In genomic region chr5:96978812-96979449, GRCh38 we compare ENCODE assay signal across 19 cellular contexts. TPM values are rescaled to one million over a fixed set of nuclear protein-coding genes. Genes with fewer than 3 reads are reported as not detected.
DNase-seq lines count a peak whose midpoint lies in the region; ATAC-seq, FAIRE-seq and TF ChIP-seq lines count a peak whose summit lies in the region.
"Had no signal": no experiment of that assay in that cellular context is flagged by ENCODE, and none has a peak within 500 bp of the region (broad histone marks: within the 10 kb centered on the region; RNA-seq: fewer than 3 reads in every experiment).

No MANE protein-coding gene starts in this region.

- FAIRE-seq in A204.1 (lab: Jason Lieb, UNC) = peak; percentile 34

- peaks cover 53% of the 10 kb centered on the region for H3K36me3 Mint-ChIP-seq in activated T-helper 17 cell treated with anti-CD3 and anti-CD28 coated beads, Interleukin-2, amount 50 U/mL, for 72 hours (ENCODE audit: low read depth)

- intact Hi-C loops in head of caudate nucleus (cut with DNase I) = no loop called here

- H3K9me3 Mint-ChIP-seq in activated T-helper 17 cell treated with anti-CD3 and anti-CD28 coated beads, Interleukin-2, amount 50 U/mL, for 72 hours = no peaks in the 10 kb centered on the region

- TF ChIP-seq CTCF in fibroblast of villous mesenchyme (IDR thresholded peaks at IDR 0.05; ENCODE audit: insufficient read depth, low read depth, low read length) = no peak

- H3K4me3 ChIP-seq in fibroblast of villous mesenchyme (ENCODE audit: low read depth, low read length) = no peak overlapping the region
- H3K4me3 ChIP-seq: adrenal gland, BLaER1, gastrocnemius medialis, thyroid gland had no signal

- peaks cover 30% of the 10 kb centered on the region for H3K4me1 Mint-ChIP-seq in activated T-helper 17 cell treated with anti-CD3 and anti-CD28 coated beads, Interleukin-2, amount 50 U/mL, for 72 hours

- no peaks in the 10 kb centered on the region for H3K27me3 Mint-ChIP-seq in activated T-helper 17 cell treated with anti-CD3 and anti-CD28 coated beads, Interleukin-2, amount 50 U/mL, for 72 hours

- H3K4me3 Mint-ChIP-seq in activated T-helper 17 cell treated with anti-CD3 and anti-CD28 coated beads, Interleukin-2, amount 50 U/mL, for 72 hours = no peak overlapping the region

- ATAC-seq in activated T-helper 17 cell treated with anti-CD3 and anti-CD28 coated beads, Interleukin-2, amount 50 U/mL, for 72 hours (replicated peaks) = no peak
- no peak for ATAC-seq in GM18868 (IDR thresholded peaks at IDR 0.05; ENCODE audit: unreplicated experiment)
- ATAC-seq: gastrocnemius medialis had no signal

- DNase-seq in ELF-1 (ENCODE audit: low read depth, low spot score) (peak; percentile 17), fibroblast of villous mesenchyme (ENCODE audit: low read depth) (peak; percentile 88), head of caudate nucleus (no peak), NCI-H2029 (lab: John Stamatoyannopoulos, UW) (no peak), MV-4-11 (lab: John Stamatoyannopoulos, UW) (no peak)
- DNase-seq: activated CD4-positive, CD25-positive, alpha-beta regulatory T cell; adrenal gland; dermis blood vessel endothelial cell; gastrocnemius medialis; GF-D8; NCI-H1417; NCI-H226; stimulated activated CD4-positive, alpha-beta T cell treated with anti-CD3 and anti-CD28 coated beads, Interleukin-1b, Interleukin-23, amount 100 ng/mL, for 48 hours; stimulated activated CD8-positive, alpha-beta memory T cell treated with anti-CD3 and anti-CD28 coated beads, Interleukin-4, amount 100 ng/mL, for 48 hours; thyroid gland had no signal

- peak overlapping the region; percentile 55 for H3K27ac Mint-ChIP-seq in activated T-helper 17 cell treated with anti-CD3 and anti-CD28 coated beads, Interleukin-2, amount 50 U/mL, for 72 hours

RNA-seq across cellular contexts. Expression of gene LNPEP, which starts 43.1 kb away (rescaled TPM):
- 10 to 100 TPM; 45.0 to 52.7 TPM for total RNA-seq in activated T-helper 17 cell treated with anti-CD3 and anti-CD28 coated beads, Interleukin-2, amount 50 U/mL, for 72 hours
- 32.2 and 42.7 TPM in 2 replicates for total RNA-seq in fibroblast of villous mesenchyme

Comparison
In these comparisons a context has a peak if more than half of its experiments do, and no peak if none do; other contexts are left out.
1. DNase-seq: peak in ELF-1 (single experiment) and fibroblast of villous mesenchyme (single experiment); none in head of caudate nucleus (0 of 42), NCI-H2029 (single experiment) and MV-4-11 (single experiment).